1 cellular context compared by ENCODE assay signal in the genomic region with DNA sequence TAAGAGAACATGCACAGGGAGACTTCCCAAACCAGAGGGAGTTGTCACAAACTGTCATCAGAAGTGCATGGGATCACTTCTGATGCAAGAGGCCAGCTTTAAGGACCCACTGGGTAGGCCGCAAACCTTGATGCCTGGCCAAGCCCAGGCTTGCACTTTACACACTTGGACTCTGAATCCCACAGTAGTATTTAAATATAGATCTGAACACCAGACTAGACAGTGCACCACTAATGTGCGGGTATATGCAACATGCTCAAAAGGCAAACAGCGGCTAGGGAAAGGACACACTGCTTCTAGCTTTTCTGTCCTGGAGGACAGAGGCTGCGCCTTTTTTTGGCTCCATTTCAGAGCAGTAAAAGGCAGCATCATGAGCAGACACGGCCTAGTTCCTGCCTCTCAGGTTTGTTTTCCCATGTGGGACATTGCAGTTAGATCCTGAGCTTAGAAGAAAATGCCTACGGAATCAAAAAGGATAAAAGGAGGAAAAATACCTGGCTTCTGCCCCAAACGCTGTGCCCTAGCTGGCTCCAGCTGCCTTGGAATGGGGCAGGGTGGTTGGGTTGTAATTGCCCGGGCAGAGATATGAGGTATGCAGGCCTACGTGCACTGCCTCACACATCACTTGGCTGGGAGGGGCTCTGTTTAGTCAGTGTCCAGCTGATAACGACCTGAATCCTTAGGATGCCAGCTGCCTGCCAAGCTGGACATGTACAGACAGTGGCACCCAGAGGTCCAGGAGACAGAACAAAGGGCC.
TF ChIP-seq lines count a peak whose summit lies in the region.

No MANE protein-coding gene starts in this region.

TF ChIP-seq in HepG2, 621 proteins besides CTCF, POLR2A, EP300 and RAD21 (continued from another document and continues in another):
- peak; percentile 76 for TF ChIP-seq TFE3 (CRISPR knock-in tag; IDR thresholded peaks at IDR 0.05)
- TF ChIP-seq ZBTB39 (CRISPR knock-in tag; IDR thresholded peaks at IDR 0.05): peak; percentile 79
- peak; percentile 27; the same call in 1 of the 2 replicates for TF ChIP-seq MXD4 (CRISPR knock-in tag; IDR thresholded peaks at IDR 0.05)
- peak; percentile 6; the same call in 1 of the 2 replicates for TF ChIP-seq FOSL1 (CRISPR knock-in tag; IDR thresholded peaks at IDR 0.05; ENCODE audit: borderline replicate concordance)
- peak; percentile 57 for TF ChIP-seq IRF2 (CRISPR knock-in tag; IDR thresholded peaks at IDR 0.05)
- TF ChIP-seq MEF2D (CRISPR knock-in tag; IDR thresholded peaks at IDR 0.05): peak; percentile 94
- TF ChIP-seq NFATC3 (CRISPR knock-in tag; IDR thresholded peaks at IDR 0.05): peak; percentile 22
- no peak; the same call in 1 of the 2 replicates for TF ChIP-seq ZFAT (CRISPR knock-in tag; conservative IDR thresholded peaks at IDR 0.05)
- no peak for TF ChIP-seq CENPX (CRISPR knock-in tag; IDR thresholded peaks at IDR 0.05)
- TF ChIP-seq ZNF264 (CRISPR knock-in tag; IDR thresholded peaks at IDR 0.05): peak; percentile 100
- TF ChIP-seq ZNF292 (CRISPR knock-in tag; IDR thresholded peaks at IDR 0.05; ENCODE audit: borderline replicate concordance, low read depth): peak; percentile 86
- peak; percentile 38; the same call in 1 of the 2 replicates for TF ChIP-seq PAF1 (CRISPR knock-in tag; IDR thresholded peaks at IDR 0.05)
- TF ChIP-seq NFKB2 (CRISPR knock-in tag; IDR thresholded peaks at IDR 0.05; ENCODE audit: borderline replicate concordance): no peak; the same call in 1 of the 2 replicates
- TF ChIP-seq ZNF230 (CRISPR knock-in tag; IDR thresholded peaks at IDR 0.05): peak; percentile 93
- TF ChIP-seq, protein P1, sequence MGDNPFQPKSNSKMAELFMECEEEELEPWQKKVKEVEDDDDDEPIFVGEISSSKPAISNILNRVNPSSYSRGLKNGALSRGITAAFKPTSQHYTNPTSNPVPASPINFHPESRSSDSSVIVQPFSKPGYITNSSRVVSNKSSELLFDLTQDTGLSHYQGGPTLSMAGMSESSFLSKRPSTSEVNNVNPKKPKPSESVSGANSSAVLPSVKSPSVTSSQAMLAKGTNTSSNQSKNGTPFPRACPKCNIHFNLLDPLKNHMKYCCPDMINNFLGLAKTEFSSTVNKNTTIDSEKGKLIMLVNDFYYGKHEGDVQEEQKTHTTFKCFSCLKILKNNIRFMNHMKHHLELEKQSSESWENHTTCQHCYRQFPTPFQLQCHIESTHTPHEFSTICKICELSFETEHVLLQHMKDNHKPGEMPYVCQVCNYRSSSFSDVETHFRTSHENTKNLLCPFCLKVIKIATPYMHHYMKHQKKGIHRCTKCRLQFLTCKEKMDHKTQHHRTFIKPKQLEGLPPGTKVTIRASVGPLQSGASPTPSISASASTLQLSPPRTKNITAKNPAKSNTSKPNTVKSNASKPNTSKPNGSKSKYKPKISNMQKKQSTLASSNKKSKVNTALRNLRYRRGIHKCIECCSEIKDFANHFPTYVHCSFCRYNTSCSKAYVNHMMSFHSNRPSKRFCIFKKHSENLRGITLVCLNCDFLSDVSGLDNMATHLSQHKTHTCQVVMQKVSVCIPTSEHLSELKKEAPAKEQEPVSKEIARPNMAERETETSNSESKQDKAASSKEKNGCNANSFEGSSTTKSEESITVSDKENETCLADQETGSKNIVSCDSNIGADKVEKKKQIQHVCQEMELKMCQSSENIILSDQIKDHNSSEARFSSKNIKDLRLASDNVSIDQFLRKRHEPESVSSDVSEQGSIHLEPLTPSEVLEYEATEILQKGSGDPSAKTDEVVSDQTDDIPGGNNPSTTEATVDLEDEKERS (CRISPR knock-in tag; IDR thresholded peaks at IDR 0.05): no peak
- peak; percentile 95; the same call in 1 of the 2 replicates for TF ChIP-seq EHMT2 (IDR thresholded peaks at IDR 0.05; ENCODE audit: borderline replicate concordance, low read depth, low read length)
- peak; percentile 92; the same call in 1 of the 2 replicates for TF ChIP-seq ZNF256 (CRISPR knock-in tag; conservative IDR thresholded peaks at IDR 0.05)
- no peak for TF ChIP-seq ZNF615 (CRISPR knock-in tag; IDR thresholded peaks at IDR 0.05; ENCODE audit: borderline replicate concordance)
- TF ChIP-seq CC2D1A (CRISPR knock-in tag; IDR thresholded peaks at IDR 0.05): peak; percentile 64; the same call in 1 of the 2 replicates
- no peak for TF ChIP-seq STAT5B (CRISPR knock-in tag; IDR thresholded peaks at IDR 0.05)
- no peak; the same call in 1 of the 2 replicates for TF ChIP-seq ZNF773 (CRISPR knock-in tag; IDR thresholded peaks at IDR 0.05; ENCODE audit: borderline replicate concordance)
- no peak for TF ChIP-seq ZNF569 (CRISPR knock-in tag; IDR thresholded peaks at IDR 0.05; ENCODE audit: borderline replicate concordance)
- TF ChIP-seq POLR2AphosphoS2 (IDR thresholded peaks at IDR 0.05; ENCODE audit: low read depth, low read length): no peak
- TF ChIP-seq, protein P2, sequence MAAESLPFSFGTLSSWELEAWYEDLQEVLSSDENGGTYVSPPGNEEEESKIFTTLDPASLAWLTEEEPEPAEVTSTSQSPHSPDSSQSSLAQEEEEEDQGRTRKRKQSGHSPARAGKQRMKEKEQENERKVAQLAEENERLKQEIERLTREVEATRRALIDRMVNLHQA (CRISPR knock-in tag; IDR thresholded peaks at IDR 0.05): peak; percentile 45; the same call in 1 of the 2 replicates
- TF ChIP-seq CREM (IDR thresholded peaks at IDR 0.05): peak; percentile 67
- no peak for TF ChIP-seq CREM (CRISPR knock-in tag; IDR thresholded peaks at IDR 0.05)
- peak in 1 of 2 experiments; percentile 74; a peak in 2 of 4 replicates for TF ChIP-seq REST (IDR thresholded peaks at IDR 0.05; ENCODE audit: borderline replicate concordance in 1 of 2, low read depth in 1 of 2, low read length in 2 of 2)
- TF ChIP-seq ZNF382 (CRISPR knock-in tag; IDR thresholded peaks at IDR 0.05; ENCODE audit: borderline replicate concordance): no peak
- no peak for TF ChIP-seq RFX5 (IDR thresholded peaks at IDR 0.05; ENCODE audit: low read depth, low read length)
- TF ChIP-seq ATM (IDR thresholded peaks at IDR 0.05; ENCODE audit: borderline replicate concordance): no peak
- TF ChIP-seq KLF12 (CRISPR knock-in tag; IDR thresholded peaks at IDR 0.05; ENCODE audit: borderline replicate concordance): no peak; the same call in 1 of the 2 replicates
- no peak for TF ChIP-seq HCFC1 (IDR thresholded peaks at IDR 0.05; ENCODE audit: low read depth, low read length)
- no peak for TF ChIP-seq ARID2 (CRISPR knock-in tag; IDR thresholded peaks at IDR 0.05; ENCODE audit: borderline replicate concordance)
- TF ChIP-seq GABPA (IDR thresholded peaks at IDR 0.05; ENCODE audit: low read depth, low read length): no peak
- no peak for TF ChIP-seq GABPA (CRISPR knock-in tag; IDR thresholded peaks at IDR 0.05; ENCODE audit: low read depth)
- TF ChIP-seq, protein P3, sequence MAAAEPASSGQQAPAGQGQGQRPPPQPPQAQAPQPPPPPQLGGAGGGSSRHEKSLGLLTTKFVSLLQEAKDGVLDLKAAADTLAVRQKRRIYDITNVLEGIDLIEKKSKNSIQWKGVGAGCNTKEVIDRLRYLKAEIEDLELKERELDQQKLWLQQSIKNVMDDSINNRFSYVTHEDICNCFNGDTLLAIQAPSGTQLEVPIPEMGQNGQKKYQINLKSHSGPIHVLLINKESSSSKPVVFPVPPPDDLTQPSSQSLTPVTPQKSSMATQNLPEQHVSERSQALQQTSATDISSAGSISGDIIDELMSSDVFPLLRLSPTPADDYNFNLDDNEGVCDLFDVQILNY (CRISPR knock-in tag; conservative IDR thresholded peaks at IDR 0.05): no peak
- no peak; the same call in 1 of the 2 replicates for TF ChIP-seq KLF9 (CRISPR knock-in tag; IDR thresholded peaks at IDR 0.05; ENCODE audit: low read depth)
- TF ChIP-seq MAFK (conservative IDR thresholded peaks at IDR 0.05 in 1 of 2, IDR thresholded peaks at IDR 0.05 in 1 of 2; ENCODE audit: low read length in 2 of 2): peak; percentile 55 to 59; a peak in 3 of 4 replicates
- peak; percentile 97 for TF ChIP-seq ZFY (CRISPR knock-in tag; IDR thresholded peaks at IDR 0.05)
- no peak for TF ChIP-seq SETDB1 (CRISPR knock-in tag; IDR thresholded peaks at IDR 0.05; ENCODE audit: borderline replicate concordance)
- TF ChIP-seq SMAD1 (CRISPR knock-in tag; IDR thresholded peaks at IDR 0.05; ENCODE audit: borderline replicate concordance, low read depth): peak; percentile 99; the same call in 1 of the 2 replicates
- TF ChIP-seq GPN1 (CRISPR knock-in tag; IDR thresholded peaks at IDR 0.05; ENCODE audit: borderline replicate concordance): no peak
- peak; percentile 96 for TF ChIP-seq MTA1 (CRISPR knock-in tag; IDR thresholded peaks at IDR 0.05; ENCODE audit: borderline replicate concordance)
- TF ChIP-seq NFE2L2 (IDR thresholded peaks at IDR 0.05; ENCODE audit: low read length): no peak
- peak; percentile 50; the same call in 1 of the 2 replicates for TF ChIP-seq ZBTB33 (CRISPR knock-in tag; IDR thresholded peaks at IDR 0.05)
- TF ChIP-seq TBX2 (CRISPR knock-in tag; IDR thresholded peaks at IDR 0.05; ENCODE audit: borderline replicate concordance): peak; percentile 86; the same call in 1 of the 2 replicates
